In genomic region chr7:85554294-85554877, GRCh38 we compare ENCODE assay signal across 8 cellular contexts.
A peak's percentile ranks its signal among the peaks of the same experiment; 100 is the strongest.
DNase-seq lines count a peak whose midpoint lies in the region; ATAC-seq and TF ChIP-seq lines count a peak whose summit lies in the region.
"Had no signal": no experiment of that assay in that cellular context is flagged by ENCODE, and none has a peak within 500 bp of the region (broad histone marks: within the 10 kb centered on the region; RNA-seq: fewer than 3 reads in every experiment).

No MANE protein-coding gene starts in this region.

- no peaks in the 10 kb centered on the region for H3K4me1 Mint-ChIP-seq in activated naive CD8-positive, alpha-beta T cell treated with anti-CD3 and anti-CD28 coated beads for 36 hours

- no peaks in the 10 kb centered on the region for H3K36me3 Mint-ChIP-seq in activated naive CD8-positive, alpha-beta T cell treated with anti-CD3 and anti-CD28 coated beads for 36 hours
- H3K36me3 Mint-ChIP-seq: activated naive CD8-positive, alpha-beta T cell had no signal

- H3K27me3 Mint-ChIP-seq in activated naive CD8-positive, alpha-beta T cell treated with anti-CD3 and anti-CD28 coated beads for 36 hours = no peaks in the 10 kb centered on the region
- H3K27me3 Mint-ChIP-seq: activated naive CD8-positive, alpha-beta T cell had no signal

- no peaks in the 10 kb centered on the region for H3K9me3 ChIP-seq in NT2/D1 (ENCODE audit: insufficient read depth, low read length)

- H3K9ac ChIP-seq in NT2/D1 (ENCODE audit: insufficient read length, low read depth) = no peak overlapping the region

- no peaks in the 10 kb centered on the region for H3K27me3 ChIP-seq in NT2/D1 (ENCODE audit: insufficient read depth, insufficient read length)

- H3K4me3 ChIP-seq in NT2/D1 (ENCODE audit: insufficient read length, low read depth) = no peak overlapping the region
- no peak overlapping the region for H3K4me3 ChIP-seq in coronary artery

- DNase-seq in GDM1 (lab: John Stamatoyannopoulos, UW) = peak; percentile 49
- peak; percentile 64 for DNase-seq in HT1080 (ENCODE audit: low read depth)
- DNase-seq in NT2/D1 (ENCODE audit: low read depth, low spot score) = peak; percentile 33
- no peak for DNase-seq in coronary artery (ENCODE audit: low spot score)
- DNase-seq in mucosa of gallbladder (ENCODE audit: low spot score) = peak; percentile 25
- DNase-seq in activated naive CD8-positive, alpha-beta T cell treated with anti-CD3 and anti-CD28 coated beads for 36 hours = no peak

- peak; percentile 86 for ATAC-seq in GM21447 (IDR thresholded peaks at IDR 0.05; ENCODE audit: unreplicated experiment)

- H3K4me3 Mint-ChIP-seq in activated naive CD8-positive, alpha-beta T cell treated with anti-CD3 and anti-CD28 coated beads for 36 hours = no peak overlapping the region
- H3K4me3 Mint-ChIP-seq: activated naive CD8-positive, alpha-beta T cell had no signal

- H3K36me3 ChIP-seq in NT2/D1 (ENCODE audit: insufficient read depth, insufficient read length, low read length) = no peaks in the 10 kb centered on the region

- no peak overlapping the region for H3K27ac ChIP-seq in coronary artery

- no peaks in the 10 kb centered on the region for H3K4me1 ChIP-seq in NT2/D1 (ENCODE audit: insufficient read depth, insufficient read length)

- no peak overlapping the region for H3K27ac Mint-ChIP-seq in activated naive CD8-positive, alpha-beta T cell treated with anti-CD3 and anti-CD28 coated beads for 36 hours
- H3K27ac Mint-ChIP-seq: activated naive CD8-positive, alpha-beta T cell had no signal

- H3K9me3 Mint-ChIP-seq in activated naive CD8-positive, alpha-beta T cell treated with anti-CD3 and anti-CD28 coated beads for 36 hours = no peaks in the 10 kb centered on the region

- TF ChIP-seq CTCF in coronary artery (IDR thresholded peaks at IDR 0.05) = peak; percentile 55

Comparison
In these comparisons a context has a peak if more than half of its experiments do, and no peak if none do; other contexts are left out.
1. DNase-seq: peak in GDM1 (single experiment), HT1080 (single experiment), NT2/D1 (single experiment) and mucosa of gallbladder (single experiment); none in coronary artery (single experiment) and activated naive CD8-positive, alpha-beta T cell treated with anti-CD3 and anti-CD28 coated beads for 36 hours (single experiment).